Comparison of ENCODE assay signal across 8 cellular contexts in the genomic region with DNA sequence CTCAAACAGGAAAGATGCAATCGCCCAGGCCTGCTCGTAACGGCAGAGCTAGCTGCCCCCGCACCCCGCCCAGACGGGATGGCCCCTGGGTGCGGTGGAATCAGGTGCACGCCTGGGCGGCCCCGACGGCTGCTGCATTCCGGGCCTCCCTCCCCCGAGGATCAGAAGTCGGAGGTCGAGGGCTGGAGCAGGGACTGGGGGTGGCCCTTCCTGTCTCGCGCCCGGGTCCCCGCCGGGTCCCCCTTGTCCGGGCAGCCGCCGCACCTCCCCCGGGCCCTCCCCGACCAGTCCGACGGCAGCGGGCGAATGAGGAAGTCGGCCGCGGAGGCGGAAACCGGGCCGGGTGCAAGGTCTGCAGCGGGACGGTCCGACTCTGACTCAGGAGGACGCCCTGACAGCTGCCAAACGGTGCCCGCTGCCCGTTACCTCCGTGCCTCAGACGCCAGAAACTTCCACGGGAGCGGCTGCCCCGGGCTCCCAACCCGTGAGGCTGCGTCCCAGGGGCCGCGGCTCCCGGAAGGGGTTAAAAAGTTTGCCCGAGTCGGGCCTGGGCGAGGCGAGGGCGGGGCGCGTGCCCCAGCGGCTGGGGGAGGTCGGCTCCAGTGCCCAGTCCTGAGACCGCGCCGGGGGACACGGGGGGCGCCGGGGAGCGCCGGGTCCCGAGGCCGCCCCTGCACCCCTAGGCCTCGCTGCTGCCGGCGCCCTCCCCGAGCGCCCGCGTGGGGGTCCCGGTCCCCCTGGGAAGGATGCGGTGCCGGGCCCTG. TPM values are rescaled to one million over a fixed set of nuclear protein-coding genes. Genes with fewer than 3 reads are reported as not detected.
DNase-seq lines count a peak whose midpoint lies in the region; ATAC-seq lines count a peak whose summit lies in the region.

No MANE protein-coding gene starts in this region.

- POLR2A ChIA-PET in naive thymus-derived CD4-positive, alpha-beta T cell (lab: Charles Lee): interaction anchor here (0.5 to 35.9 kb wide), 13 partner anchors 8 to 85 kb away, joined by 3 to 1512 read pairs (median 7); no protein-coding TSS in a partner anchor

- peak; percentile 27 for ATAC-seq in GM18907 (IDR thresholded peaks at IDR 0.05; ENCODE audit: unreplicated experiment)
- ATAC-seq in HG03521 (IDR thresholded peaks at IDR 0.05; ENCODE audit: unreplicated experiment): peak; percentile 12
- no peak for ATAC-seq in naive thymus-derived CD4-positive, alpha-beta T cell

- DNase-seq in AG20443 (ENCODE audit: low spot score) (peak; percentile 46), NCI-H146 (lab: John Stamatoyannopoulos, UW) (no peak)
- DNase-seq in activated CD4-positive, alpha-beta T cell treated with anti-CD3 and anti-CD28 coated beads, Interleukin-2, amount 10 ng/mL, durations not matched to agents 24 days and 14 days: peak; percentile 90
- peak in 3 of 9 donors; percentile 38 to 77 (median 42) for DNase-seq in naive thymus-derived CD4-positive, alpha-beta T cell

- peak overlapping the region; percentile 95 for H3K4me3 Mint-ChIP-seq in activated CD4-positive, alpha-beta T cell treated with anti-CD3 and anti-CD28 coated beads, Interleukin-2, amount 10 ng/mL, durations not matched to agents 24 days and 14 days
- H3K4me3 Mint-ChIP-seq in naive thymus-derived CD4-positive, alpha-beta T cell: peak overlapping the region; percentile 85 to 99 (median 93)

- H3K36me3 Mint-ChIP-seq in activated CD4-positive, alpha-beta T cell treated with anti-CD3 and anti-CD28 coated beads, Interleukin-2, amount 10 ng/mL, durations not matched to agents 24 days and 14 days (ENCODE audit: low read depth): peaks cover 39% of the 10 kb centered on the region
- H3K36me3 Mint-ChIP-seq in naive thymus-derived CD4-positive, alpha-beta T cell: peaks cover 4 to 40% (median 12%) of the 10 kb centered on the region in 5 donors

- 0 to 1% methylated on average over 52 to 81 of the region's 81 CpGs for whole genome bisulfite sequencing in esophagus, 2 donors
- WGBS in urinary bladder: under 1% methylated on average over 81 of the region's 81 CpGs

- H3K27ac ChIP-seq in esophagus (ENCODE audit: low read depth in 2 of 2, low read length in 1 of 2) (peak overlapping the region; percentile 98 to 100), urinary bladder (ENCODE audit: low read depth) (peak overlapping the region; percentile 94)
- peak overlapping the region; percentile 86 for H3K27ac ChIP-seq in naive thymus-derived CD4-positive, alpha-beta T cell (ENCODE audit: low read depth, low read length)

- H3K36me3 ChIP-seq in esophagus (ENCODE audit: control insufficient read depth in 2 of 2, insufficient read depth in 2 of 2, low read length in 1 of 2) (no peaks in the 10 kb centered on the region), urinary bladder (ENCODE audit: insufficient read depth) (no peaks in the 10 kb centered on the region)
- peaks cover 0 to 20% (median 6%) of the 10 kb centered on the region in 3 experiments for H3K36me3 ChIP-seq in naive thymus-derived CD4-positive, alpha-beta T cell (ENCODE audit: control insufficient read depth in 2 of 3, insufficient read depth in 3 of 3, low read length in 3 of 3)

- H3K9me3 Mint-ChIP-seq in activated CD4-positive, alpha-beta T cell treated with anti-CD3 and anti-CD28 coated beads, Interleukin-2, amount 10 ng/mL, durations not matched to agents 24 days and 14 days: no peaks in the 10 kb centered on the region
- H3K9me3 Mint-ChIP-seq in naive thymus-derived CD4-positive, alpha-beta T cell: no peaks in the 10 kb centered on the region

- peaks cover 40% of the 10 kb centered on the region for H3K4me1 Mint-ChIP-seq in activated CD4-positive, alpha-beta T cell treated with anti-CD3 and anti-CD28 coated beads, Interleukin-2, amount 10 ng/mL, durations not matched to agents 24 days and 14 days
- H3K4me1 Mint-ChIP-seq in naive thymus-derived CD4-positive, alpha-beta T cell: peaks cover 20 to 54% (median 41%) of the 10 kb centered on the region in 7 donors

- H3K4me3 ChIP-seq in esophagus (ENCODE audit: low read depth in 1 of 2, low read length in 2 of 2): peak overlapping the region; percentile 69 to 97
- peak overlapping the region; percentile 97 for H3K4me3 ChIP-seq in naive thymus-derived CD4-positive, alpha-beta T cell (ENCODE audit: low read length)
- H3K4me3 ChIP-seq in urinary bladder (ENCODE audit: low read depth, low read length): peak overlapping the region; percentile 95

- H3K27me3 Mint-ChIP-seq in activated CD4-positive, alpha-beta T cell treated with anti-CD3 and anti-CD28 coated beads, Interleukin-2, amount 10 ng/mL, durations not matched to agents 24 days and 14 days: no peaks in the 10 kb centered on the region
- H3K27me3 Mint-ChIP-seq in naive thymus-derived CD4-positive, alpha-beta T cell: no peaks in the 10 kb centered on the region

- H3K4me1 ChIP-seq in esophagus (ENCODE audit: control insufficient read depth in 2 of 2, insufficient read depth in 2 of 2, low read length in 1 of 2) (peaks cover 0 to 4% of the 10 kb centered on the region in 2 donors), urinary bladder (ENCODE audit: insufficient read depth) (no peaks in the 10 kb centered on the region)
- H3K4me1 ChIP-seq in naive thymus-derived CD4-positive, alpha-beta T cell (ENCODE audit: control insufficient read depth in 2 of 2, insufficient read depth in 2 of 2, low read length in 2 of 2): peaks cover 23 to 25% of the 10 kb centered on the region in 2 donors

- CTCF ChIA-PET in naive thymus-derived CD4-positive, alpha-beta T cell (lab: Charles Lee): interaction anchor here (0.5 to 1.7 kb wide), 5 partner anchors 15 to 114 kb away, joined by 3 to 5 read pairs (median 3); no protein-coding TSS in a partner anchor

- no peaks in the 10 kb centered on the region for H3K27me3 ChIP-seq in esophagus (ENCODE audit: control insufficient read depth in 1 of 2, insufficient read depth in 2 of 2, low read length in 2 of 2)
- no peaks in the 10 kb centered on the region for H3K27me3 ChIP-seq in naive thymus-derived CD4-positive, alpha-beta T cell (ENCODE audit: control insufficient read depth in 2 of 2, insufficient read depth in 2 of 2, low read length in 2 of 2)

- intact Hi-C loops in activated CD4-positive, alpha-beta T cell treated with anti-CD3 and anti-CD28 coated beads, Interleukin-2, amount 10 ng/mL, durations not matched to agents 24 days and 14 days (cut with micrococcal nuclease): loop anchor here (1.0 to 5.0 kb wide), 6 partner anchors 10 to 835 kb away; a partner anchor contains a TSS
- intact Hi-C loops in naive thymus-derived CD4-positive, alpha-beta T cell (cut with micrococcal nuclease): loop anchor here (1.0 to 10.0 kb wide), 3 partner anchors 10 to 848 kb away; a partner anchor contains a TSS

- no peaks in the 10 kb centered on the region for H3K9me3 ChIP-seq in esophagus (ENCODE audit: control insufficient read depth in 2 of 2, insufficient read depth in 1 of 2, low read depth in 1 of 2, low read length in 1 of 2)
- H3K9me3 ChIP-seq in naive thymus-derived CD4-positive, alpha-beta T cell (ENCODE audit: control insufficient read depth in 2 of 3, low read length in 3 of 3): no peaks in the 10 kb centered on the region

- peak overlapping the region; percentile 97 for H3K27ac Mint-ChIP-seq in activated CD4-positive, alpha-beta T cell treated with anti-CD3 and anti-CD28 coated beads, Interleukin-2, amount 10 ng/mL, durations not matched to agents 24 days and 14 days
- H3K27ac Mint-ChIP-seq in naive thymus-derived CD4-positive, alpha-beta T cell: peak overlapping the region; percentile 93 to 97 (median 94)

RNA-seq across cellular contexts. Expression of a gene that starts 0.7 kb away (rescaled TPM):
- total RNA-seq in activated CD4-positive, alpha-beta T cell treated with anti-CD3 and anti-CD28 coated beads, Interleukin-2, amount 10 ng/mL, durations not matched to agents 24 days and 14 days: 625 and 633 TPM in 2 replicates
- 100 to 1,000 TPM; 107 to 114 TPM for polyA plus RNA-seq in esophagus
- total RNA-seq in naive thymus-derived CD4-positive, alpha-beta T cell: 100 to 1,000 TPM; 650 to 900 (median 803) TPM
- 100 to 1,000 TPM in 1 of 2 donors, 10 to 100 TPM in 1; 95.5 to 501 TPM for polyA plus RNA-seq in naive thymus-derived CD4-positive, alpha-beta T cell
- total RNA-seq in urinary bladder: 150 TPM
- 258 TPM for polyA plus RNA-seq in urinary bladder
